In the genomic region with DNA sequence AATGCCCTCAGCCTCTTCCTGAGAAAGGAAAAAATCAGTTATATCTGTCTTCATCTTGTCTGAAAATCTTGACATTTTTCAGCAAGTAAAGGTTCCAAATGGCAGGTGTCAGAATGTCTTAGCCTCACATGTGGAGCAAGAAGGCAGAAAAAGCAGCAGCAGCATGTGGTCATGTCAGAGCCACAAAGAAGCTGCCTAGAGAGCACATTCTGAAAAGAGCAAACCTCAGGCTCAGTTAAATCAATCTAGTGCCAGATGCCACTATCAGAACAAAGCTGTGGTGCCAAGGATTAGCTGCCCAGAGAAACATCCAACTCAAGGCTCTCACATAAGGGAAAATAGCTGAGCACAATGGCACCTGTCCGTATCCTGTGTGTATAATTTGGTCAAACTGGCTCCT, we compare ENCODE assay signal across 16 cellular contexts.
DNase-seq lines count a peak whose midpoint lies in the region; ATAC-seq, FAIRE-seq and TF ChIP-seq lines count a peak whose summit lies in the region.
"Had no signal": no experiment of that assay in that cellular context is flagged by ENCODE, and none has a peak within 500 bp of the region (broad histone marks: within the 10 kb centered on the region; RNA-seq: fewer than 3 reads in every experiment).

No MANE protein-coding gene starts in this region.

- CTCF ChIA-PET in activated naive CD4-positive, alpha-beta T cell treated with anti-CD3 and anti-CD28 coated beads, Interleukin-2, amount 10 ng/mL, durations not matched to agents 7 days and 5 days (lab: Charles Lee) = interaction anchor here (0.8 kb wide), 1 partner anchor 50 kb away, joined by 3 read pairs; no protein-coding TSS in a partner anchor

- H3K27ac ChIP-seq in heart left ventricle (no peak overlapping the region), right atrium auricular region (no peak overlapping the region)
- H3K27ac ChIP-seq: HL-60, PC-9, SK-N-MC had no signal

- no peaks in the 10 kb centered on the region for H3K27me3 Mint-ChIP-seq in activated naive CD4-positive, alpha-beta T cell treated with anti-CD3 and anti-CD28 coated beads, Interleukin-2, amount 10 ng/mL, durations not matched to agents 7 days and 5 days
- H3K27me3 Mint-ChIP-seq: CD4-positive, CD25-positive, alpha-beta regulatory T cell had no signal

- DNase-seq in heart left ventricle = no peak
- no peak for DNase-seq in right atrium auricular region (ENCODE audit: low spot score)
- peak; percentile 10 for DNase-seq in NCI-H1694 treated with DMSO at 0.1 percent for 48 hours (lab: John Stamatoyannopoulos, UW)
- no peak for DNase-seq in NCI-H748 (lab: John Stamatoyannopoulos, UW; ENCODE audit: unreplicated experiment)
- no peak for DNase-seq in GM20000 (ENCODE audit: low spot score)
- DNase-seq in activated effector memory CD4-positive, alpha-beta T cell treated with anti-CD3 and anti-CD28 coated beads, Interleukin-2, amount 50 U/mL, for 16 hours = no peak
- DNase-seq in activated naive CD4-positive, alpha-beta T cell treated with anti-CD3 and anti-CD28 coated beads, Interleukin-2, amount 10 ng/mL, durations not matched to agents 7 days and 5 days = no peak
- DNase-seq: CD4-positive, CD25-positive, alpha-beta regulatory T cell; GOT3; KBM-7; NCI-H1092; NCI-H510A; PC-9 had no signal

- WGBS in heart left ventricle, 4 donors = 67 to 88% (median 82%) methylated on average over 1 of the region's 1 CpG

- H3K4me3 Mint-ChIP-seq in activated naive CD4-positive, alpha-beta T cell treated with anti-CD3 and anti-CD28 coated beads, Interleukin-2, amount 10 ng/mL, durations not matched to agents 7 days and 5 days = no peak overlapping the region
- H3K4me3 Mint-ChIP-seq: CD4-positive, CD25-positive, alpha-beta regulatory T cell had no signal

- peaks cover 7% of the 10 kb centered on the region for H3K36me3 Mint-ChIP-seq in activated naive CD4-positive, alpha-beta T cell treated with anti-CD3 and anti-CD28 coated beads, Interleukin-2, amount 10 ng/mL, durations not matched to agents 7 days and 5 days

- no peak overlapping the region for H3K4me3 ChIP-seq in heart left ventricle
- no peak overlapping the region for H3K4me3 ChIP-seq in right atrium auricular region
- H3K4me3 ChIP-seq: PC-9, SK-N-MC had no signal

- peak; percentile 21 for FAIRE-seq in islet of Langerhans (lab: Jason Lieb, UNC)

- intact Hi-C loops in heart left ventricle (cut with DNase I) = no loop called here

- H3K4me1 Mint-ChIP-seq in activated naive CD4-positive, alpha-beta T cell treated with anti-CD3 and anti-CD28 coated beads, Interleukin-2, amount 10 ng/mL, durations not matched to agents 7 days and 5 days = no peaks in the 10 kb centered on the region

- H3K9me3 ChIP-seq in heart left ventricle (peaks cover 0 to 9% (median 0%) of the 10 kb centered on the region in 12 donors), right atrium auricular region (peaks cover 0 to 6% of the 10 kb centered on the region in 2 donors)

- TF ChIP-seq CTCF in heart left ventricle (IDR thresholded peaks at IDR 0.05) = no peak
- no peak for TF ChIP-seq CTCF in right atrium auricular region (IDR thresholded peaks at IDR 0.05)
- no peak for TF ChIP-seq CTCF in GM20000 (IDR thresholded peaks at IDR 0.05; ENCODE audit: extremely low read depth, missing control alignments)

- H3K36me3 ChIP-seq in heart left ventricle (peaks cover 0 to 5% (median 0%) of the 10 kb centered on the region in 9 donors), right atrium auricular region (no peaks in the 10 kb centered on the region)

- H3K9me3 Mint-ChIP-seq in activated naive CD4-positive, alpha-beta T cell treated with anti-CD3 and anti-CD28 coated beads, Interleukin-2, amount 10 ng/mL, durations not matched to agents 7 days and 5 days = peaks cover 5% of the 10 kb centered on the region

- H3K27ac Mint-ChIP-seq in activated naive CD4-positive, alpha-beta T cell treated with anti-CD3 and anti-CD28 coated beads, Interleukin-2, amount 10 ng/mL, durations not matched to agents 7 days and 5 days = no peak overlapping the region
- H3K27ac Mint-ChIP-seq: CD4-positive, CD25-positive, alpha-beta regulatory T cell had no signal

- no peak for TF ChIP-seq POLR2A in heart left ventricle (IDR thresholded peaks at IDR 0.05)

- H3K4me1 ChIP-seq in heart left ventricle (peaks cover 0 to 6% (median 0%) of the 10 kb centered on the region in 12 donors), right atrium auricular region (no peaks in the 10 kb centered on the region)

- H3K27me3 ChIP-seq in heart left ventricle = no peaks in the 10 kb centered on the region
- no peaks in the 10 kb centered on the region for H3K27me3 ChIP-seq in right atrium auricular region

- ATAC-seq in heart left ventricle = peak in 3 of 4 donors; percentile 26 to 45 (median 29)
